In the genomic region with DNA sequence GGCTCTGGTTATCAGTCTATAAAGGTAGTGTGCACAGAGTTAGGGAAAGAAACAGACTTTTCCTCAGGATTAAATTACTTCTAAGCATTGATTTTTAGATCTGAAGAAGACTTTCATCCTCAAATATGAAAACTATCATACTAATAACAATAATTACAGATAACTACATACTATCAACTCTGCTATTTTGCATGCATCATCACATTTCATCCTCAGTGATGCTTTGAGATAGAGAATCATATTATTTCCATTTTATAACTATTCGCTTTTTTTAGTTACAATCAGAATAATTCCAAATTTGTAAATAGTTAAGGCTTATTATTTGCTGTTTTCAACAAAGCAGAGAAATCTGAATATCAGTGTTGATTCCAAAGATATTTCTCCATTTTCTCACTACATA, we compare ENCODE assay signal across 34 cellular contexts.
"Had no signal": no experiment of that assay in that cellular context is flagged by ENCODE, and none has a peak within 500 bp of the region (broad histone marks: within the 10 kb centered on the region; RNA-seq: fewer than 3 reads in every experiment).

No MANE protein-coding gene starts in this region.

- H3K27me3 ChIP-seq: adrenal gland, body of pancreas, brain microvascular endothelial cell, breast epithelium had no signal

- H3K27ac Mint-ChIP-seq: activated B cell treated with CpG ODN at 0.5 μM for 24 hours; activated CD4-positive, alpha-beta memory T cell treated with anti-CD3 and anti-CD28 coated beads for 36 hours; activated CD4-positive, alpha-beta T cell treated with anti-CD3 and anti-CD28 coated beads, Interleukin-2, amount 10 ng/mL, durations not matched to agents 24 days and 14 days; activated CD8-positive, alpha-beta T cell treated with anti-CD3 and anti-CD28 coated beads for 36 hours; activated naive CD4-positive, alpha-beta T cell treated with anti-CD3 and anti-CD28 coated beads for 36 hours; activated naive CD4-positive, alpha-beta T cell treated with anti-CD3 and anti-CD28 coated beads, Interleukin-2, amount 50 U/mL, for 72 hours; activated naive CD8-positive, alpha-beta T cell treated with anti-CD3 and anti-CD28 coated beads for 36 hours; activated T-cell treated with anti-CD3 and anti-CD28 coated beads, Interleukin-2, amount 50 U/mL, for 72 hours; activated T-helper 1 cell treated with anti-CD3 and anti-CD28 coated beads, Interleukin-12 subunit alpha, Interleukin-12 subunit beta, Interleukin-2, Interleukin-4 antibody, amounts not matched to agents 30 ng/mL and 10 ng/mL and 1 ng/mL, durations not matched to agents 14 hours and 24 hours and 36 hours; activated T-helper 17 cell treated with anti-CD3 and anti-CD28 coated beads, Interleukin-2, amount 50 U/mL, for 72 hours; T-helper 17 cell had no signal

- ATAC-seq: activated CD8-positive, alpha-beta T cell treated with anti-CD3 and anti-CD28 coated beads for 36 hours; activated naive CD4-positive, alpha-beta T cell treated with anti-CD3 and anti-CD28 coated beads, Interleukin-2, amount 50 U/mL, for 72 hours; activated T-cell treated with anti-CD3 and anti-CD28 coated beads, Interleukin-2, amount 50 U/mL, for 4 hours; activated T-cell treated with anti-CD3 and anti-CD28 coated beads, Interleukin-2, amount 50 U/mL, for 72 hours; activated T-helper 17 cell treated with anti-CD3 and anti-CD28 coated beads, Interleukin-2, amount 50 U/mL, for 72 hours; body of pancreas; T-helper 17 cell had no signal

- H3K4me3 ChIP-seq: adrenal gland, body of pancreas, breast epithelium had no signal

- DNase-seq: activated B cell treated with CpG ODN at 0.5 μM for 24 hours; activated CD4-positive, alpha-beta memory T cell treated with anti-CD3 and anti-CD28 coated beads for 36 hours; activated CD4-positive, alpha-beta T cell treated with anti-CD3 and anti-CD28 coated beads for 4 hours; activated CD4-positive, alpha-beta T cell treated with anti-CD3 and anti-CD28 coated beads, Interleukin-2, amount 10 ng/mL, durations not matched to agents 24 days and 14 days; activated CD4-positive, alpha-beta T cell treated with anti-CD3 and anti-CD28 coated beads, Interleukin-2, amount 50 U/mL, for 1 hour; activated CD4-positive, alpha-beta T cell treated with anti-CD3 and anti-CD28 coated beads, Interleukin-2, amount 50 U/mL, for 4 hours; activated CD4-positive, CD25-positive, alpha-beta regulatory T cell treated with anti-CD3 and anti-CD28 coated beads, Interleukin-2, amount 50 U/mL, for 72 hours; activated CD8-positive, alpha-beta memory T cell treated with anti-CD3 and anti-CD28 coated beads, Interleukin-2, amount 50 U/mL, for 4 hours; activated CD8-positive, alpha-beta T cell treated with anti-CD3 and anti-CD28 coated beads for 36 hours; activated effector memory CD4-positive, alpha-beta T cell treated with anti-CD3 and anti-CD28 coated beads, Interleukin-2, amount 50 U/mL, for 16 hours; activated gamma-delta T cell treated with Interleukin-2 at 50 U/mL for 16 hours; activated naive CD4-positive, alpha-beta T cell; activated naive CD4-positive, alpha-beta T cell treated with anti-CD3 and anti-CD28 coated beads for 36 hours; activated naive CD4-positive, alpha-beta T cell treated with anti-CD3 and anti-CD28 coated beads, Interleukin-2, amount 50 U/mL, for 16 hours; activated naive CD8-positive, alpha-beta T cell treated with anti-CD3 and anti-CD28 coated beads for 36 hours; activated T-cell treated with anti-CD3 and anti-CD28 coated beads for 4 hours; activated T-cell treated with anti-CD3 and anti-CD28 coated beads, Interleukin-2, amount 50 U/mL, for 1 hour; activated T-cell treated with anti-CD3 and anti-CD28 coated beads, Interleukin-2, amount 50 U/mL, for 4 hours; activated T-cell treated with anti-CD3 and anti-CD28 coated beads, Interleukin-2, amount 50 U/mL, for 72 hours; adrenal gland; amniotic stem cell; aorta; body of pancreas; brain microvascular endothelial cell; central memory CD4-positive, alpha-beta T cell; T-helper 17 cell; T1000 had no signal

- H3K4me3 Mint-ChIP-seq: activated B cell treated with CpG ODN at 0.5 μM for 24 hours; activated CD4-positive, alpha-beta memory T cell treated with anti-CD3 and anti-CD28 coated beads for 36 hours; activated CD4-positive, alpha-beta T cell treated with anti-CD3 and anti-CD28 coated beads, Interleukin-2, amount 10 ng/mL, durations not matched to agents 24 days and 14 days; activated CD8-positive, alpha-beta T cell treated with anti-CD3 and anti-CD28 coated beads for 36 hours; activated naive CD4-positive, alpha-beta T cell treated with anti-CD3 and anti-CD28 coated beads for 36 hours; activated naive CD8-positive, alpha-beta T cell treated with anti-CD3 and anti-CD28 coated beads for 36 hours; activated T-cell treated with anti-CD3 and anti-CD28 coated beads, Interleukin-2, amount 50 U/mL, for 4 hours; activated T-cell treated with anti-CD3 and anti-CD28 coated beads, Interleukin-2, amount 50 U/mL, for 72 hours; activated T-helper 1 cell treated with anti-CD3 and anti-CD28 coated beads, Interleukin-12 subunit alpha, Interleukin-12 subunit beta, Interleukin-2, Interleukin-4 antibody, amounts not matched to agents 30 ng/mL and 10 ng/mL and 1 ng/mL, durations not matched to agents 14 hours and 24 hours and 36 hours; activated T-helper 17 cell treated with anti-CD3 and anti-CD28 coated beads, Interleukin-2, amount 50 U/mL, for 72 hours; T-helper 17 cell had no signal

- H3K36me3 ChIP-seq: adrenal gland, brain microvascular endothelial cell, breast epithelium had no signal

- H3K27me3 Mint-ChIP-seq: activated B cell treated with CpG ODN at 0.5 μM for 24 hours; activated CD4-positive, alpha-beta memory T cell treated with anti-CD3 and anti-CD28 coated beads for 36 hours; activated CD4-positive, alpha-beta T cell treated with anti-CD3 and anti-CD28 coated beads, Interleukin-2, amount 10 ng/mL, durations not matched to agents 24 days and 14 days; activated CD8-positive, alpha-beta T cell treated with anti-CD3 and anti-CD28 coated beads for 36 hours; activated T-helper 17 cell treated with anti-CD3 and anti-CD28 coated beads, Interleukin-2, amount 50 U/mL, for 72 hours; T-helper 17 cell had no signal

- H3K27ac ChIP-seq: adrenal gland, body of pancreas, brain microvascular endothelial cell, breast epithelium, VCaP had no signal

- H3K4me1 ChIP-seq: adrenal gland, body of pancreas, breast epithelium had no signal

- FAIRE-seq: astrocyte, TTC549 had no signal

- H3K9me3 Mint-ChIP-seq: activated B cell treated with CpG ODN at 0.5 μM for 24 hours; activated CD4-positive, alpha-beta memory T cell treated with anti-CD3 and anti-CD28 coated beads for 36 hours; activated CD4-positive, alpha-beta T cell treated with anti-CD3 and anti-CD28 coated beads, Interleukin-2, amount 10 ng/mL, durations not matched to agents 24 days and 14 days; activated CD8-positive, alpha-beta T cell treated with anti-CD3 and anti-CD28 coated beads for 36 hours; activated naive CD4-positive, alpha-beta T cell treated with anti-CD3 and anti-CD28 coated beads for 36 hours; activated naive CD8-positive, alpha-beta T cell treated with anti-CD3 and anti-CD28 coated beads for 36 hours; activated T-helper 1 cell treated with anti-CD3 and anti-CD28 coated beads, Interleukin-12 subunit alpha, Interleukin-12 subunit beta, Interleukin-2, Interleukin-4 antibody, amounts not matched to agents 30 ng/mL and 10 ng/mL and 1 ng/mL, durations not matched to agents 14 hours and 24 hours and 36 hours; activated T-helper 17 cell treated with anti-CD3 and anti-CD28 coated beads, Interleukin-2, amount 50 U/mL, for 72 hours had no signal

- H3K4me1 Mint-ChIP-seq: activated B cell treated with CpG ODN at 0.5 μM for 24 hours; activated CD4-positive, alpha-beta T cell treated with anti-CD3 and anti-CD28 coated beads, Interleukin-2, amount 10 ng/mL, durations not matched to agents 24 days and 14 days; activated naive CD8-positive, alpha-beta T cell treated with anti-CD3 and anti-CD28 coated beads for 36 hours; activated T-helper 17 cell treated with anti-CD3 and anti-CD28 coated beads, Interleukin-2, amount 50 U/mL, for 72 hours; T-helper 17 cell had no signal

- H3K9me3 ChIP-seq: adrenal gland, body of pancreas, breast epithelium had no signal

- H3K36me3 Mint-ChIP-seq: activated CD4-positive, alpha-beta memory T cell treated with anti-CD3 and anti-CD28 coated beads for 36 hours; activated naive CD8-positive, alpha-beta T cell treated with anti-CD3 and anti-CD28 coated beads for 36 hours had no signal
